2 cellular contexts compared by ENCODE assay signal in genomic region chr12:52185400-52185967, GRCh38.
TF ChIP-seq lines count a peak whose summit lies in the region.

No MANE protein-coding gene starts in this region.

TF ChIP-seq in SK-N-SH, 30 proteins besides CTCF, POLR2A, EP300 and RAD21:
- TF ChIP-seq, protein P1, sequence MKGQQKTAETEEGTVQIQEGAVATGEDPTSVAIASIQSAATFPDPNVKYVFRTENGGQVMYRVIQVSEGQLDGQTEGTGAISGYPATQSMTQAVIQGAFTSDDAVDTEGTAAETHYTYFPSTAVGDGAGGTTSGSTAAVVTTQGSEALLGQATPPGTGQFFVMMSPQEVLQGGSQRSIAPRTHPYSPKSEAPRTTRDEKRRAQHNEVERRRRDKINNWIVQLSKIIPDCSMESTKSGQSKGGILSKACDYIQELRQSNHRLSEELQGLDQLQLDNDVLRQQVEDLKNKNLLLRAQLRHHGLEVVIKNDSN (IDR thresholded peaks at IDR 0.05; ENCODE audit: borderline replicate concordance, low read depth): no peak
- no peak for TF ChIP-seq RCOR1 (IDR thresholded peaks at IDR 0.05; ENCODE audit: low read length)
- TF ChIP-seq MXI1 (IDR thresholded peaks at IDR 0.05; ENCODE audit: low read depth, low read length): no peak
- no peak for TF ChIP-seq CHD2 (IDR thresholded peaks at IDR 0.05; ENCODE audit: low read length, partially characterized antibody)
- TF ChIP-seq GATA2 (CRISPR knock-in tag; IDR thresholded peaks at IDR 0.05): peak; percentile 60
- TF ChIP-seq POLR2AphosphoS5 (IDR thresholded peaks at IDR 0.05; ENCODE audit: low read depth, low read length): no peak

TF ChIP-seq in SK-N-SH treated with all-trans-retinoic acid at 6 μM for 48 hours, 23 proteins besides CTCF, POLR2A, EP300 and RAD21:
- TF ChIP-seq ZNF70 (CRISPR knock-in tag; IDR thresholded peaks at IDR 0.05): no peak
- TF ChIP-seq RARB (CRISPR knock-in tag; IDR thresholded peaks at IDR 0.05): no peak
- no peak for TF ChIP-seq ESRRG (CRISPR knock-in tag; IDR thresholded peaks at IDR 0.05)
- no peak for TF ChIP-seq ZNF8 (CRISPR knock-in tag; IDR thresholded peaks at IDR 0.05)
- TF ChIP-seq CSDC2 (CRISPR knock-in tag; IDR thresholded peaks at IDR 0.05): no peak
- TF ChIP-seq, protein P2, sequence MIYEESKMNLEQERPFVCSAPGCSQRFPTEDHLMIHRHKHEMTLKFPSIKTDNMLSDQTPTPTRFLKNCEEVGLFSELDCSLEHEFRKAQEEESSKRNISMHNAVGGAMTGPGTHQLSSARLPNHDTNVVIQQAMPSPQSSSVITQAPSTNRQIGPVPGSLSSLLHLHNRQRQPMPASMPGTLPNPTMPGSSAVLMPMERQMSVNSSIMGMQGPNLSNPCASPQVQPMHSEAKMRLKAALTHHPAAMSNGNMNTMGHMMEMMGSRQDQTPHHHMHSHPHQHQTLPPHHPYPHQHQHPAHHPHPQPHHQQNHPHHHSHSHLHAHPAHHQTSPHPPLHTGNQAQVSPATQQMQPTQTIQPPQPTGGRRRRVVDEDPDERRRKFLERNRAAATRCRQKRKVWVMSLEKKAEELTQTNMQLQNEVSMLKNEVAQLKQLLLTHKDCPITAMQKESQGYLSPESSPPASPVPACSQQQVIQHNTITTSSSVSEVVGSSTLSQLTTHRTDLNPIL (CRISPR knock-in tag; IDR thresholded peaks at IDR 0.05; ENCODE audit: low read depth): no peak
- no peak for TF ChIP-seq ZFP30 (CRISPR knock-in tag; IDR thresholded peaks at IDR 0.05)
- no peak for TF ChIP-seq ARNTL (CRISPR knock-in tag; IDR thresholded peaks at IDR 0.05; ENCODE audit: borderline replicate concordance, low read depth)
- no peak for TF ChIP-seq CSRNP3 (CRISPR knock-in tag; IDR thresholded peaks at IDR 0.05)
- no peak for TF ChIP-seq ZFP3 (CRISPR knock-in tag; IDR thresholded peaks at IDR 0.05)
- TF ChIP-seq, protein P3, sequence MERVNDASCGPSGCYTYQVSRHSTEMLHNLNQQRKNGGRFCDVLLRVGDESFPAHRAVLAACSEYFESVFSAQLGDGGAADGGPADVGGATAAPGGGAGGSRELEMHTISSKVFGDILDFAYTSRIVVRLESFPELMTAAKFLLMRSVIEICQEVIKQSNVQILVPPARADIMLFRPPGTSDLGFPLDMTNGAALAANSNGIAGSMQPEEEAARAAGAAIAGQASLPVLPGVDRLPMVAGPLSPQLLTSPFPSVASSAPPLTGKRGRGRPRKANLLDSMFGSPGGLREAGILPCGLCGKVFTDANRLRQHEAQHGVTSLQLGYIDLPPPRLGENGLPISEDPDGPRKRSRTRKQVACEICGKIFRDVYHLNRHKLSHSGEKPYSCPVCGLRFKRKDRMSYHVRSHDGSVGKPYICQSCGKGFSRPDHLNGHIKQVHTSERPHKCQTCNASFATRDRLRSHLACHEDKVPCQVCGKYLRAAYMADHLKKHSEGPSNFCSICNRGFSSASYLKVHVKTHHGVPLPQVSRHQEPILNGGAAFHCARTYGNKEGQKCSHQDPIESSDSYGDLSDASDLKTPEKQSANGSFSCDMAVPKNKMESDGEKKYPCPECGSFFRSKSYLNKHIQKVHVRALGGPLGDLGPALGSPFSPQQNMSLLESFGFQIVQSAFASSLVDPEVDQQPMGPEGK (CRISPR knock-in tag; IDR thresholded peaks at IDR 0.05; ENCODE audit: borderline replicate concordance): no peak
- TF ChIP-seq ISL1 (CRISPR knock-in tag; IDR thresholded peaks at IDR 0.05): no peak
- TF ChIP-seq GLIS3 (CRISPR knock-in tag; IDR thresholded peaks at IDR 0.05): no peak
- TF ChIP-seq ZNF565 (CRISPR knock-in tag; conservative IDR thresholded peaks at IDR 0.05; ENCODE audit: low read depth): no peak
- TF ChIP-seq, protein P4, sequence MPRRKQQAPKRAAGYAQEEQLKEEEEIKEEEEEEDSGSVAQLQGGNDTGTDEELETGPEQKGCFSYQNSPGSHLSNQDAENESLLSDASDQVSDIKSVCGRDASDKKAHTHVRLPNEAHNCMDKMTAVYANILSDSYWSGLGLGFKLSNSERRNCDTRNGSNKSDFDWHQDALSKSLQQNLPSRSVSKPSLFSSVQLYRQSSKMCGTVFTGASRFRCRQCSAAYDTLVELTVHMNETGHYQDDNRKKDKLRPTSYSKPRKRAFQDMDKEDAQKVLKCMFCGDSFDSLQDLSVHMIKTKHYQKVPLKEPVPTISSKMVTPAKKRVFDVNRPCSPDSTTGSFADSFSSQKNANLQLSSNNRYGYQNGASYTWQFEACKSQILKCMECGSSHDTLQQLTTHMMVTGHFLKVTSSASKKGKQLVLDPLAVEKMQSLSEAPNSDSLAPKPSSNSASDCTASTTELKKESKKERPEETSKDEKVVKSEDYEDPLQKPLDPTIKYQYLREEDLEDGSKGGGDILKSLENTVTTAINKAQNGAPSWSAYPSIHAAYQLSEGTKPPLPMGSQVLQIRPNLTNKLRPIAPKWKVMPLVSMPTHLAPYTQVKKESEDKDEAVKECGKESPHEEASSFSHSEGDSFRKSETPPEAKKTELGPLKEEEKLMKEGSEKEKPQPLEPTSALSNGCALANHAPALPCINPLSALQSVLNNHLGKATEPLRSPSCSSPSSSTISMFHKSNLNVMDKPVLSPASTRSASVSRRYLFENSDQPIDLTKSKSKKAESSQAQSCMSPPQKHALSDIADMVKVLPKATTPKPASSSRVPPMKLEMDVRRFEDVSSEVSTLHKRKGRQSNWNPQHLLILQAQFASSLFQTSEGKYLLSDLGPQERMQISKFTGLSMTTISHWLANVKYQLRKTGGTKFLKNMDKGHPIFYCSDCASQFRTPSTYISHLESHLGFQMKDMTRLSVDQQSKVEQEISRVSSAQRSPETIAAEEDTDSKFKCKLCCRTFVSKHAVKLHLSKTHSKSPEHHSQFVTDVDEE (CRISPR knock-in tag; IDR thresholded peaks at IDR 0.05): no peak
- TF ChIP-seq OSR1 (CRISPR knock-in tag; IDR thresholded peaks at IDR 0.05): no peak
- TF ChIP-seq PPARA (CRISPR knock-in tag; IDR thresholded peaks at IDR 0.05; ENCODE audit: borderline replicate concordance): no peak
- TF ChIP-seq POU6F1 (CRISPR knock-in tag; IDR thresholded peaks at IDR 0.05; ENCODE audit: borderline replicate concordance, low read depth): no peak
